20 cellular contexts compared by ENCODE assay signal in the genomic region with DNA sequence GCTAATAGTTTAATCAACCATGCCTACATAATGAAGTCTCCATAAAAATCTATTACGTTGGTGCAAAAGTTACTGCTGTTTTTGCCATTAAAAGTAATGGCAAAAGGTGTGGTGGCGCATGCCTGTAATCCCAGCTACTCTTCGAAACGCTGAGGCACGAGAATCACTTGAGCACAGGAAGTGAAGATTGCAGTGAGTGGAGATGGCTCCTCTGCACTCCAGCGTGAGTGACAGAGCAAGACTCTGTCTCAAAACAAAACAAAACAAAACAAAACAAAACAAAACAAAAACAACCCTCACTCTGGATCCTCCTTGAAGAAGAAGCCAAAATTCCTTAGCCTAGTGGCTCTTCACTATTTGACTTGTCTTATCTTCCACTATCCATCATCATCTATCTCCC.
DNase-seq lines count a peak whose midpoint lies in the region; ATAC-seq and TF ChIP-seq lines count a peak whose summit lies in the region.
"Had no signal": no experiment of that assay in that cellular context is flagged by ENCODE, and none has a peak within 500 bp of the region (broad histone marks: within the 10 kb centered on the region; RNA-seq: fewer than 3 reads in every experiment).

No MANE protein-coding gene starts in this region.

- no peaks in the 10 kb centered on the region for H3K9me3 Mint-ChIP-seq in activated CD4-positive, alpha-beta memory T cell treated with anti-CD3 and anti-CD28 coated beads, Interleukin-2, amount 10 ng/mL, durations not matched to agents 7 days and 5 days

- no peak overlapping the region for H2AFZ ChIP-seq in SK-N-SH (ENCODE audit: low read depth)

- ATAC-seq in SK-N-SH treated with all-trans-retinoic acid at 6 μM for 48 hours: 0 out of 3 replicates have a peak, but pooled peaks have one; percentile 13
- peak; percentile 41 for ATAC-seq in HG02759 (IDR thresholded peaks at IDR 0.05; ENCODE audit: unreplicated experiment)
- ATAC-seq in HG02840 (IDR thresholded peaks at IDR 0.05; ENCODE audit: low FRiP score, unreplicated experiment): no peak
- no peak for ATAC-seq in Right ventricle myocardium superior (ENCODE audit: poor library complexity)
- ATAC-seq: Panc1 had no signal

- peaks cover 58% of the 10 kb centered on the region for H3K4me1 Mint-ChIP-seq in activated CD4-positive, alpha-beta memory T cell treated with anti-CD3 and anti-CD28 coated beads, Interleukin-2, amount 10 ng/mL, durations not matched to agents 7 days and 5 days
- H3K4me1 Mint-ChIP-seq: endodermal cell had no signal

- CTCF ChIA-PET in SK-N-SH (lab: Yijun Ruan, JAX): no interaction called here
- CTCF ChIA-PET in activated CD4-positive, alpha-beta memory T cell treated with anti-CD3 and anti-CD28 coated beads, Interleukin-2, amount 10 ng/mL, durations not matched to agents 7 days and 5 days (lab: Charles Lee): no interaction called here

- no peaks in the 10 kb centered on the region for H3K27me3 ChIP-seq in SK-N-SH (ENCODE audit: insufficient read depth)
- H3K27me3 ChIP-seq: thyroid gland had no signal

- H3K27me3 Mint-ChIP-seq in activated CD4-positive, alpha-beta memory T cell treated with anti-CD3 and anti-CD28 coated beads, Interleukin-2, amount 10 ng/mL, durations not matched to agents 7 days and 5 days: no peaks in the 10 kb centered on the region

- no peak overlapping the region for H3K4me2 ChIP-seq in SK-N-SH
- H3K4me2 ChIP-seq: KMS-11 had no signal

- H3K4me3 ChIP-seq in SK-N-SH (ENCODE audit: low read depth in 2 of 2, low read length in 1 of 2) (no peak overlapping the region), mesodermal cell (ENCODE audit: extremely low read depth, insufficient read depth, low read length, poor library complexity, severe bottlenecking) (no peak overlapping the region)
- H3K4me3 ChIP-seq: BLaER1 treated with 17β-estradiol and CSF1 and Interleukin-3, amounts not matched to agents 10 nM and 100 nM; mucosa of descending colon; thyroid gland had no signal

- POLR2A ChIA-PET in SK-N-SH (lab: Yijun Ruan, JAX): no interaction called here
- POLR2A ChIA-PET in activated CD4-positive, alpha-beta memory T cell treated with anti-CD3 and anti-CD28 coated beads, Interleukin-2, amount 10 ng/mL, durations not matched to agents 7 days and 5 days (lab: Charles Lee): interaction anchor here (0.7 to 1.3 kb wide), 3 partner anchors 9 to 78 kb away, joined by 3 read pairs; a partner anchor contains a TSS

- H3K4me1 ChIP-seq in SK-N-SH (ENCODE audit: control insufficient read depth in 1 of 2, insufficient read depth in 2 of 2, low read depth in 1 of 2, low read length in 1 of 2) (no peaks in the 10 kb centered on the region), mesodermal cell (ENCODE audit: control insufficient read depth, insufficient read depth, low read length, poor library complexity, severe bottlenecking) (peaks cover 9% of the 10 kb centered on the region)
- H3K4me1 ChIP-seq: thyroid gland had no signal

- H3K36me3 Mint-ChIP-seq in activated CD4-positive, alpha-beta memory T cell treated with anti-CD3 and anti-CD28 coated beads, Interleukin-2, amount 10 ng/mL, durations not matched to agents 7 days and 5 days (ENCODE audit: low read depth): peaks cover 58% of the 10 kb centered on the region

- H3K36me3 ChIP-seq in SK-N-SH (replicated peaks in 1 of 2; ENCODE audit: control insufficient read depth in 1 of 2, insufficient read depth in 2 of 2, low read length in 1 of 2) (peaks cover 7 to 13% of the 10 kb centered on the region in 2 experiments), mesodermal cell (ENCODE audit: control insufficient read depth, insufficient read depth, low read length) (peaks cover 16% of the 10 kb centered on the region)
- H3K36me3 ChIP-seq: WERI-Rb-1 had no signal

- no peak overlapping the region for H3K4me3 Mint-ChIP-seq in activated CD4-positive, alpha-beta memory T cell treated with anti-CD3 and anti-CD28 coated beads, Interleukin-2, amount 10 ng/mL, durations not matched to agents 7 days and 5 days
- H3K4me3 Mint-ChIP-seq: endodermal cell had no signal

- no peak for DNase-seq in SK-N-SH
- DNase-seq in activated CD4-positive, alpha-beta memory T cell treated with anti-CD3 and anti-CD28 coated beads, Interleukin-2, amount 10 ng/mL, durations not matched to agents 7 days and 5 days: no peak
- DNase-seq in foreskin melanocyte: no peak
- no peak for DNase-seq in Right ventricle myocardium superior
- DNase-seq: activated CD8-positive, alpha-beta memory T cell treated with anti-CD3 and anti-CD28 coated beads, Interleukin-2, amount 50 U/mL, for 48 hours; amniotic stem cell; cerebellar nuclear complex; NCI-H1105 treated with DMSO at 0.1 percent for 48 hours; thyroid gland; WERI-Rb-1 had no signal

- intact Hi-C loops in Right ventricle myocardium superior (cut with DNase I): no loop called here

- no peak overlapping the region for H3K9ac ChIP-seq in SK-N-SH
- H3K9ac ChIP-seq: BLaER1 treated with 17β-estradiol and CSF1 and Interleukin-3, amounts not matched to agents 10 nM and 100 nM; KMS-11 had no signal

- no peaks in the 10 kb centered on the region for H4K20me1 ChIP-seq in SK-N-SH (ENCODE audit: insufficient read depth)

- peaks cover 10% of the 10 kb centered on the region for H3F3A ChIP-seq in SK-N-SH (replicated peaks; ENCODE audit: insufficient read depth)

- H3K9me3 ChIP-seq in SK-N-SH: no peaks in the 10 kb centered on the region
- no peaks in the 10 kb centered on the region for H3K9me3 ChIP-seq in mesodermal cell (ENCODE audit: control insufficient read depth, low read length)
- H3K9me3 ChIP-seq: mucosa of descending colon, thyroid gland had no signal

- no peak for TF ChIP-seq RAD21 in SK-N-SH (IDR thresholded peaks at IDR 0.05; ENCODE audit: low read length)

- no peak for TF ChIP-seq CTCF in SK-N-SH (IDR thresholded peaks at IDR 0.05)

- H3K9me2 ChIP-seq in SK-N-SH: no peaks in the 10 kb centered on the region

- H3K27ac ChIP-seq in SK-N-SH (ENCODE audit: low read depth in 2 of 2, low read length in 1 of 2) (no peak overlapping the region), mesodermal cell (ENCODE audit: low read depth, low read length, severe bottlenecking) (peak overlapping the region; percentile 41)
- H3K27ac ChIP-seq: 22Rv1; BLaER1 treated with 17β-estradiol and CSF1 and Interleukin-3, amounts not matched to agents 10 nM and 100 nM; KMS-11; thyroid gland; WERI-Rb-1 had no signal

- H3K79me2 ChIP-seq in SK-N-SH (ENCODE audit: insufficient read depth): no peaks in the 10 kb centered on the region

- H3K27ac Mint-ChIP-seq in activated CD4-positive, alpha-beta memory T cell treated with anti-CD3 and anti-CD28 coated beads, Interleukin-2, amount 10 ng/mL, durations not matched to agents 7 days and 5 days: peak overlapping the region; percentile 41
- H3K27ac Mint-ChIP-seq: endodermal cell had no signal

- no peak for TF ChIP-seq EP300 in SK-N-SH (IDR thresholded peaks at IDR 0.05; ENCODE audit: borderline replicate concordance in 1 of 2, low read depth in 1 of 2, low read length in 1 of 2)

- WGBS in SK-N-SH (ENCODE audit: low lambda C conversion rate): 51% methylated on average over 6 of the region's 6 CpGs
- 66% methylated on average over 5 of the region's 6 CpGs; no CpG with 5 or more reads in 1 of the 2 experiments for WGBS in mesodermal cell (ENCODE audit: insufficient coverage in 2 of 2), 2 experiments

TF ChIP-seq in SK-N-SH treated with all-trans-retinoic acid at 6 μM for 48 hours, 23 proteins besides CTCF, POLR2A, EP300 and RAD21 (continues in another document):
- TF ChIP-seq, protein P1, sequence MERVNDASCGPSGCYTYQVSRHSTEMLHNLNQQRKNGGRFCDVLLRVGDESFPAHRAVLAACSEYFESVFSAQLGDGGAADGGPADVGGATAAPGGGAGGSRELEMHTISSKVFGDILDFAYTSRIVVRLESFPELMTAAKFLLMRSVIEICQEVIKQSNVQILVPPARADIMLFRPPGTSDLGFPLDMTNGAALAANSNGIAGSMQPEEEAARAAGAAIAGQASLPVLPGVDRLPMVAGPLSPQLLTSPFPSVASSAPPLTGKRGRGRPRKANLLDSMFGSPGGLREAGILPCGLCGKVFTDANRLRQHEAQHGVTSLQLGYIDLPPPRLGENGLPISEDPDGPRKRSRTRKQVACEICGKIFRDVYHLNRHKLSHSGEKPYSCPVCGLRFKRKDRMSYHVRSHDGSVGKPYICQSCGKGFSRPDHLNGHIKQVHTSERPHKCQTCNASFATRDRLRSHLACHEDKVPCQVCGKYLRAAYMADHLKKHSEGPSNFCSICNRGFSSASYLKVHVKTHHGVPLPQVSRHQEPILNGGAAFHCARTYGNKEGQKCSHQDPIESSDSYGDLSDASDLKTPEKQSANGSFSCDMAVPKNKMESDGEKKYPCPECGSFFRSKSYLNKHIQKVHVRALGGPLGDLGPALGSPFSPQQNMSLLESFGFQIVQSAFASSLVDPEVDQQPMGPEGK (CRISPR knock-in tag; IDR thresholded peaks at IDR 0.05; ENCODE audit: borderline replicate concordance): no peak
- TF ChIP-seq TCF4 (CRISPR knock-in tag; IDR thresholded peaks at IDR 0.05; ENCODE audit: borderline replicate concordance) (no peak), RARB (CRISPR knock-in tag; IDR thresholded peaks at IDR 0.05) (no peak), ZFP30 (CRISPR knock-in tag; IDR thresholded peaks at IDR 0.05) (no peak), BACH2 (CRISPR knock-in tag; IDR thresholded peaks at IDR 0.05; ENCODE audit: borderline replicate concordance) (no peak)

TF ChIP-seq in SK-N-SH, 30 proteins besides CTCF, POLR2A, EP300 and RAD21 (continues in another document):
- TF ChIP-seq GABPA (IDR thresholded peaks at IDR 0.05; ENCODE audit: low read depth) (no peak), SIN3A (IDR thresholded peaks at IDR 0.05; ENCODE audit: borderline replicate concordance, low read depth, low read length) (no peak), NRF1 (IDR thresholded peaks at IDR 0.05; ENCODE audit: low read depth, low read length) (no peak), MXI1 (IDR thresholded peaks at IDR 0.05; ENCODE audit: low read depth, low read length) (no peak), ELF1 (IDR thresholded peaks at IDR 0.05) (no peak), SMC3 (IDR thresholded peaks at IDR 0.05; ENCODE audit: low read depth, low read length) (no peak)
- TF ChIP-seq, protein P2, sequence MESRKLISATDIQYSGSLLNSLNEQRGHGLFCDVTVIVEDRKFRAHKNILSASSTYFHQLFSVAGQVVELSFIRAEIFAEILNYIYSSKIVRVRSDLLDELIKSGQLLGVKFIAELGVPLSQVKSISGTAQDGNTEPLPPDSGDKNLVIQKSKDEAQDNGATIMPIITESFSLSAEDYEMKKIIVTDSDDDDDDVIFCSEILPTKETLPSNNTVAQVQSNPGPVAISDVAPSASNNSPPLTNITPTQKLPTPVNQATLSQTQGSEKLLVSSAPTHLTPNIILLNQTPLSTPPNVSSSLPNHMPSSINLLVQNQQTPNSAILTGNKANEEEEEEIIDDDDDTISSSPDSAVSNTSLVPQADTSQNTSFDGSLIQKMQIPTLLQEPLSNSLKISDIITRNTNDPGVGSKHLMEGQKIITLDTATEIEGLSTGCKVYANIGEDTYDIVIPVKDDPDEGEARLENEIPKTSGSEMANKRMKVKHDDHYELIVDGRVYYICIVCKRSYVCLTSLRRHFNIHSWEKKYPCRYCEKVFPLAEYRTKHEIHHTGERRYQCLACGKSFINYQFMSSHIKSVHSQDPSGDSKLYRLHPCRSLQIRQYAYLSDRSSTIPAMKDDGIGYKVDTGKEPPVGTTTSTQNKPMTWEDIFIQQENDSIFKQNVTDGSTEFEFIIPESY (IDR thresholded peaks at IDR 0.05; ENCODE audit: borderline replicate concordance, low read depth): no peak

Comparison
In these comparisons a context has a peak if more than half of its experiments do, and no peak if none do; other contexts are left out.
1. ATAC-seq: peak in SK-N-SH treated with all-trans-retinoic acid at 6 μM for 48 hours (single experiment) and HG02759 (single experiment); none in HG02840 (single experiment) and Right ventricle myocardium superior (single experiment).